Comparison of ENCODE assay signal across 20 cellular contexts in genomic region chr6:55601120-55601519, GRCh38. TPM values are rescaled to one million over a fixed set of nuclear protein-coding genes. Genes with fewer than 3 reads are reported as not detected.
"Had no signal": no experiment of that assay in that cellular context is flagged by ENCODE, and none has a peak within 500 bp of the region (broad histone marks: within the 10 kb centered on the region; RNA-seq: fewer than 3 reads in every experiment).

No MANE protein-coding gene starts in this region.

- H3K9me3 ChIP-seq: SJSA1 had no signal

- H3K4me1 ChIP-seq: SJSA1 had no signal

- DNase-seq: KBM-7, NCI-H1092, NCI-H1105 treated with DMSO at 0.1 percent for 48 hours, NCI-H1417 treated with DMSO at 0.1 percent for 48 hours, NCI-H146, NCI-H1694 treated with DMSO at 0.1 percent for 48 hours, NCI-H1930, NCI-H2081, NCI-H2107, NCI-H2227 treated with DMSO at 0.1 percent for 48 hours, NCI-H524, NCI-H526 treated with DMSO at 0.1 percent for 48 hours, NCI-H774, Right ventricle myocardium superior, RPMI8226, SIG-M5 had no signal

- H3K27me3 ChIP-seq: SJSA1 had no signal

- H3K36me3 ChIP-seq: SJSA1 had no signal

- H3K27ac ChIP-seq: SJSA1, SK-N-MC had no signal

- H3K4me3 ChIP-seq: SJSA1, SK-N-MC had no signal

RNA-seq across cellular contexts. Expression of gene HMGCLL1, which starts 22.1 kb away (rescaled TPM):
- total RNA-seq: HT-29, LHCN-M2, SJSA1 had no signal
